Comparison of ENCODE assay signal across 8 cellular contexts in genomic region chr3:177197041-177197933, GRCh38. TPM values are rescaled to one million over a fixed set of nuclear protein-coding genes. Genes with fewer than 3 reads are reported as not detected.
A peak's percentile ranks its signal among the peaks of the same experiment; 100 is the strongest.
DNase-seq lines count a peak whose midpoint lies in the region; ATAC-seq and TF ChIP-seq lines count a peak whose summit lies in the region.

Gene TBL1XR1 (minus strand): TSS chr3:177197482. CDS start chr3:177064977, 132,505 bp downstream.

- H3K4me1 ChIP-seq in hepatocyte (ENCODE audit: insufficient read depth): peaks cover 16% of the 10 kb centered on the region
- H3K4me1 ChIP-seq in aorta (ENCODE audit: control insufficient read depth in 1 of 2, insufficient read depth in 2 of 2, low read length in 2 of 2): peaks cover 0 to 3% of the 10 kb centered on the region in 2 donors

- TF ChIP-seq CTCF in hepatocyte (IDR thresholded peaks at IDR 0.05; ENCODE audit: poor library complexity): no peak

- peak within 1 kb of the TSS; percentile 58 for H2AFZ ChIP-seq in hepatocyte

- peak within 1 kb of the TSS; percentile 79 for H3K4me2 ChIP-seq in hepatocyte

- H3K36me3 ChIP-seq in hepatocyte (replicated peaks; ENCODE audit: insufficient read depth, low read depth) (no peaks in the 10 kb centered on the region), aorta (ENCODE audit: control insufficient read depth in 1 of 2, insufficient read depth in 2 of 2, low read length in 1 of 2) (no peaks in the 10 kb centered on the region)

- intact Hi-C loops in aorta (cut with DNase I): loop anchor here (1.0 to 10.0 kb wide), 7 partner anchors 72 to 1128 kb away; no protein-coding TSS in a partner anchor

- H3K9me2 ChIP-seq in hepatocyte (replicated peaks; ENCODE audit: insufficient read depth): no peaks in the 10 kb centered on the region

- H3K79me2 ChIP-seq in hepatocyte: peaks cover 49% of the 10 kb centered on the region

- H3K27ac ChIP-seq in hepatocyte (peak within 1 kb of the TSS; percentile 100), aorta (ENCODE audit: low read depth in 1 of 2, low read length in 2 of 2) (peak within 1 kb of the TSS; percentile 87 to 94)

- H3K4me3 ChIP-seq in hepatocyte (peak within 1 kb of the TSS; percentile 100), aorta (ENCODE audit: low read length in 2 of 2) (peak within 1 kb of the TSS; percentile 99 to 100)

- WGBS in hepatocyte (ENCODE audit: low lambda C conversion rate, missing lambda C conversion rate): 0% methylated on average over 18 of the region's 119 CpGs
- WGBS in aorta, 2 donors: 1% methylated on average over 52 to 119 of the region's 119 CpGs

- H4K20me1 ChIP-seq in hepatocyte (ENCODE audit: insufficient read depth, poor library complexity, severe bottlenecking): peaks cover 26% of the 10 kb centered on the region

- H3K9me3 ChIP-seq in hepatocyte (ENCODE audit: low read depth): no peaks in the 10 kb centered on the region
- H3K9me3 ChIP-seq in aorta (ENCODE audit: control insufficient read depth, low read length): no peaks in the 10 kb centered on the region

- peak; percentile 44 for TF ChIP-seq POLR2A in GM18505 (IDR thresholded peaks at IDR 0.05; ENCODE audit: borderline replicate concordance, extremely low read depth, insufficient read depth, insufficient read length)

- H3K27me3 ChIP-seq in hepatocyte: no peaks in the 10 kb centered on the region
- no peaks in the 10 kb centered on the region for H3K27me3 ChIP-seq in aorta (ENCODE audit: control insufficient read depth in 1 of 2, insufficient read depth in 2 of 2, low read length in 1 of 2)

- ATAC-seq in GM18505 (IDR thresholded peaks at IDR 0.05; ENCODE audit: unreplicated experiment): peak; percentile 51
- ATAC-seq in HG02973 (IDR thresholded peaks at IDR 0.05; ENCODE audit: unreplicated experiment): peak; percentile 43
- peak; percentile 90 for ATAC-seq in aorta (ENCODE audit: low FRiP score)

- DNase-seq in NCI-H2029 treated with DMSO at 0.1 percent for 48 hours (lab: John Stamatoyannopoulos, UW) (peak; percentile 96), T1000 (lab: John Stamatoyannopoulos, UW) (peak; percentile 77), astrocyte of the hippocampus (ENCODE audit: low read depth, low spot score) (peak; percentile 98), hepatocyte (ENCODE audit: low spot score) (peak; percentile 94), renal cortical epithelial cell (ENCODE audit: low read depth) (peak; percentile 88), aorta (peak; percentile 95 to 96)

RNA-seq across cellular contexts. Expression of gene TBL1XR1, which starts in this region (rescaled TPM):
- 122 and 165 TPM in 2 replicates for total RNA-seq in hepatocyte
- 30.2 and 30.4 TPM in 2 replicates for polyA plus RNA-seq in hepatocyte
- total RNA-seq in renal cortical epithelial cell: 339 and 483 TPM in 2 replicates
- 100 to 1,000 TPM; 129 to 200 TPM for total RNA-seq in aorta
- 10 to 100 TPM; 19.0 to 33.6 TPM for polyA plus RNA-seq in aorta

Comparison
In these comparisons a context has a peak if more than half of its experiments do, and no peak if none do; other contexts are left out.
1. Peak in every context shown above with its lines: DNase-seq, ATAC-seq, H3K4me3 ChIP-seq and H3K27ac ChIP-seq.